8 cellular contexts compared by ENCODE assay signal in genomic region chr9:134068742-134069535, GRCh38. TPM values are rescaled to one million over a fixed set of nuclear protein-coding genes. Genes with fewer than 3 reads are reported as not detected.
DNase-seq lines count a peak whose midpoint lies in the region; ATAC-seq and TF ChIP-seq lines count a peak whose summit lies in the region.

No MANE protein-coding gene starts in this region.

- no peak for DNase-seq in GM12864 (ENCODE audit: low read depth)
- peak; percentile 29 for DNase-seq in NCI-H69 (lab: John Stamatoyannopoulos, UW)
- no peak for DNase-seq in effector memory CD4-positive, alpha-beta T cell
- no peak for DNase-seq in NCI-H1436 treated with DMSO at 0.1 percent for 48 hours (lab: John Stamatoyannopoulos, UW)
- DNase-seq in effector CD8-positive, alpha-beta T cell (lab: John Stamatoyannopoulos, UW), result no peak
- DNase-seq in cerebellar nuclear complex (lab: John Stamatoyannopoulos, UW), result no peak

- no peak for TF ChIP-seq CTCF in GM12864 (IDR thresholded peaks at IDR 0.05; ENCODE audit: low read depth, low read length, missing control alignments)
- TF ChIP-seq CTCF in neural cell (IDR thresholded peaks at IDR 0.05; ENCODE audit: poor library complexity, severe bottlenecking), result no peak

- H4K20me1 ChIP-seq in neural cell (ENCODE audit: insufficient read depth), result peaks cover 14% of the 10 kb centered on the region

- no peaks in the 10 kb centered on the region for H3K9me2 ChIP-seq in neural cell (ENCODE audit: insufficient read depth, low read length)

- H3K9me3 ChIP-seq in effector memory CD4-positive, alpha-beta T cell (ENCODE audit: control insufficient read depth, low read length), result no peaks in the 10 kb centered on the region
- H3K9me3 ChIP-seq in neural cell (ENCODE audit: low read length), result no peaks in the 10 kb centered on the region

- H3K27ac ChIP-seq in effector memory CD4-positive, alpha-beta T cell (ENCODE audit: insufficient read depth, low read length, poor library complexity, severe bottlenecking), result peak overlapping the region; percentile 88
- H3K27ac ChIP-seq in neural cell (ENCODE audit: low read length), result peak overlapping the region; percentile 34

- H3K4me1 ChIP-seq in effector memory CD4-positive, alpha-beta T cell (ENCODE audit: control insufficient read depth, insufficient read depth, low read length, poor library complexity, severe bottlenecking), result peaks cover 19% of the 10 kb centered on the region

- H3K4me2 ChIP-seq in neural cell (ENCODE audit: low read length), result peak overlapping the region; percentile 65

- peaks cover 32% of the 10 kb centered on the region for H3K79me2 ChIP-seq in neural cell (replicated peaks; ENCODE audit: insufficient read depth, low read length)

- no peak for TF ChIP-seq EP300 in neural cell (conservative IDR thresholded peaks at IDR 0.05; ENCODE audit: poor library complexity, severe bottlenecking)

- ATAC-seq in HG03439 (IDR thresholded peaks at IDR 0.05; ENCODE audit: unreplicated experiment), result no peak

- H3K36me3 ChIP-seq in effector memory CD4-positive, alpha-beta T cell (ENCODE audit: control insufficient read depth, insufficient read depth, low read length), result no peaks in the 10 kb centered on the region
- H3K36me3 ChIP-seq in neural cell (ENCODE audit: insufficient read depth, low read length), result no peaks in the 10 kb centered on the region

- H3K27me3 ChIP-seq in effector memory CD4-positive, alpha-beta T cell (replicated peaks; ENCODE audit: control insufficient read depth, insufficient read depth, low read length, poor library complexity, severe bottlenecking), result peaks cover 4% of the 10 kb centered on the region
- H3K27me3 ChIP-seq in neural cell (ENCODE audit: insufficient read depth, low read depth, low read length), result no peaks in the 10 kb centered on the region

- peak overlapping the region; percentile 56 for H2AFZ ChIP-seq in neural cell (ENCODE audit: low read depth, low read length)

- no peak for TF ChIP-seq RAD21 in neural cell (conservative IDR thresholded peaks at IDR 0.05)

- no peaks in the 10 kb centered on the region for H3F3A ChIP-seq in neural cell (ENCODE audit: insufficient read depth, low read length, poor library complexity, severe bottlenecking)

- H3K9ac ChIP-seq in neural cell (ENCODE audit: low read length), result peak overlapping the region; percentile 89

- H3K4me3 ChIP-seq in GM12864 (ENCODE audit: low read depth, low read length) (peak overlapping the region; percentile 76), neural cell (ENCODE audit: low read length) (peak overlapping the region; percentile 69)
- peak overlapping the region; percentile 73 for H3K4me3 ChIP-seq in effector memory CD4-positive, alpha-beta T cell (ENCODE audit: insufficient read depth, low read depth, low read length, poor library complexity, severe bottlenecking)

TF ChIP-seq in neural cell, 6 proteins besides CTCF, POLR2A, EP300 and RAD21:
- TF ChIP-seq SMC3 (conservative IDR thresholded peaks at IDR 0.05; ENCODE audit: poor library complexity) (no peak), MXI1 (conservative IDR thresholded peaks at IDR 0.05; ENCODE audit: poor library complexity, severe bottlenecking) (no peak), REST (IDR thresholded peaks at IDR 0.05; ENCODE audit: borderline replicate concordance) (no peak), TAF1 (IDR thresholded peaks at IDR 0.05; ENCODE audit: low read depth) (no peak), EZH2 (IDR thresholded peaks at IDR 0.05; ENCODE audit: borderline replicate concordance, insufficient read depth, low read length, poor library complexity, severe bottlenecking) (no peak), POLR2AphosphoS5 (IDR thresholded peaks at IDR 0.05) (no peak)

RNA-seq across cellular contexts. Expression of gene BRD3, which starts 1.1 kb away (rescaled TPM):
- 17.6 and 27.3 TPM in 2 replicates for polyA plus RNA-seq in neural cell
- polyA minus RNA-seq in neural cell, result 25.1 and 33.9 TPM in 2 replicates

RNA-seq across cellular contexts. Expression of gene BRD3OS, which starts 43.7 kb away (rescaled TPM):
- 49.5 and 55.7 TPM in 2 replicates for polyA plus RNA-seq in neural cell
- polyA minus RNA-seq in neural cell, result 36.0 and 38.0 TPM in 2 replicates
